Comparison of ENCODE assay signal across 1 cellular context in genomic region chr11:75200531-75200930, GRCh38.
TF ChIP-seq lines count a peak whose summit lies in the region.

No MANE protein-coding gene starts in this region.

TF ChIP-seq in H1, 55 proteins besides CTCF, POLR2A, EP300 and RAD21 (continued from another document):
- no peak for TF ChIP-seq BCL11A (IDR thresholded peaks at IDR 0.05; ENCODE audit: low read depth in 2 of 2, low read length in 2 of 2)
- no peak for TF ChIP-seq CHD1 (IDR thresholded peaks at IDR 0.05; ENCODE audit: low read depth, low read length)
- no peak for TF ChIP-seq TBP (IDR thresholded peaks at IDR 0.05; ENCODE audit: low read depth, low read length)
